25 cellular contexts compared by ENCODE assay signal in genomic region chr2:55146266-55146665, GRCh38.
"Had no signal": no experiment of that assay in that cellular context is flagged by ENCODE, and none has a peak within 500 bp of the region (broad histone marks: within the 10 kb centered on the region; RNA-seq: fewer than 3 reads in every experiment).

No MANE protein-coding gene starts in this region.

- DNase-seq: activated CD4-positive, alpha-beta memory T cell treated with anti-CD3 and anti-CD28 coated beads for 36 hours; activated CD4-positive, alpha-beta T cell treated with anti-CD3 and anti-CD28 coated beads, Interleukin-2, amount 10 ng/mL, durations not matched to agents 7 days and 5 days; activated CD4-positive, CD25-positive, alpha-beta regulatory T cell; activated CD8-positive, alpha-beta memory T cell treated with anti-CD3 and anti-CD28 coated beads for 24 hours; activated gamma-delta T cell treated with Interleukin-2 at 50 U/mL for 16 hours; activated naive CD4-positive, alpha-beta T cell treated with anti-CD3 and anti-CD28 coated beads, Interleukin-2, amount 10 ng/mL, durations not matched to agents 7 days and 5 days; activated naive CD8-positive, alpha-beta T cell treated with anti-CD3 and anti-CD28 coated beads for 36 hours; activated T-cell treated with anti-CD3 and anti-CD28 coated beads, Interleukin-2, amount 50 U/mL, for 4 hours; brain microvascular endothelial cell; caudate nucleus; Karpas-422; MM.1S; NCI-H1092 treated with DMSO at 0.1 percent for 48 hours; NCI-H1417 treated with DMSO at 0.1 percent for 48 hours; NCI-H1694; NCI-H2029 treated with DMSO at 0.1 percent for 48 hours; NCI-H345; NCI-H510A; NCI-H526 treated with DMSO at 0.1 percent for 48 hours; NCI-H82; OCI-M1; Right ventricle myocardium superior; T-helper 17 cell; T-helper 9 cell had no signal

- H3K27ac ChIP-seq: brain microvascular endothelial cell, RWPE1 had no signal

- H3K36me3 ChIP-seq: brain microvascular endothelial cell had no signal

- H3K27me3 ChIP-seq: brain microvascular endothelial cell had no signal
